ENCODE assay signal across 8 cellular contexts in genomic region chr1:201537966-201538617, GRCh38. TPM values are rescaled to one million over a fixed set of nuclear protein-coding genes. Genes with fewer than 3 reads are reported as not detected.
DNase-seq lines count a peak whose midpoint lies in the region; ATAC-seq and TF ChIP-seq lines count a peak whose summit lies in the region.

No MANE protein-coding gene starts in this region.

- TF ChIP-seq CTCF in cardiac fibroblast (IDR thresholded peaks at IDR 0.05; ENCODE audit: low read depth, low read length) = no peak

- H3K27ac ChIP-seq in ACC112 (ENCODE audit: low read depth, low read length) = peak overlapping the region; percentile 95

- DNase-seq in HT1080 (ENCODE audit: low read depth) (peak; percentile 82), cardiac fibroblast (ENCODE audit: low read depth in 2 of 2) (no peak), mesenteric fat pad (ENCODE audit: low spot score) (peak; percentile 81), NCI-H1930 (lab: John Stamatoyannopoulos, UW) (no peak), HuH-7.5 (ENCODE audit: low spot score) (no peak)

- ATAC-seq in HG03175 (IDR thresholded peaks at IDR 0.05; ENCODE audit: unreplicated experiment) (no peak), HG02885 (IDR thresholded peaks at IDR 0.05; ENCODE audit: poor library complexity, unreplicated experiment) (no peak)

- no peaks in the 10 kb centered on the region for H3K36me3 ChIP-seq in ACC112 (ENCODE audit: insufficient read depth, low read length)

- H2AFZ ChIP-seq in ACC112 (ENCODE audit: low read length, unreplicated experiment) = peak overlapping the region; percentile 70

- peaks cover 43% of the 10 kb centered on the region for H3K79me2 ChIP-seq in ACC112 (ENCODE audit: control insufficient read depth, insufficient read depth, low read length, unreplicated experiment)

- H3K4me1 ChIP-seq in ACC112 (ENCODE audit: control insufficient read depth, insufficient read depth, low read length, unreplicated experiment) = peaks cover 65% of the 10 kb centered on the region

- H3K4me3 ChIP-seq in ACC112 (ENCODE audit: low read depth, low read length) (peak overlapping the region; percentile 92), cardiac fibroblast (replicated peaks in 1 of 2; ENCODE audit: low read depth in 2 of 2, low read length in 2 of 2) (peak overlapping the region; percentile 71 to 77)

- no peaks in the 10 kb centered on the region for H3K27me3 ChIP-seq in ACC112 (ENCODE audit: insufficient read depth, low read length)

RNA-seq across cellular contexts. Expression of gene NAV1, which starts 0.8 kb away (rescaled TPM):
- total RNA-seq in HT1080 (2014; rRNA removed; shearing (Covaris generic)) = 24.2 and 40.6 TPM in 2 replicates
- polyA plus RNA-seq in HT1080 (2015; cell fraction: cytosol; rRNA removed) = 46.8 and 65.2 TPM in 2 replicates
- polyA plus RNA-seq in HT1080 (2015; cell fraction: nucleus; rRNA removed) = 89.6 and 123 TPM in 2 replicates
- total RNA-seq in mesenteric fat pad = 133 TPM

RNA-seq across cellular contexts. Expression of gene CSRP1, which starts 31.2 kb away (rescaled TPM):
- 516 and 694 TPM in 2 replicates for total RNA-seq in HT1080 (2014; rRNA removed; shearing (Covaris generic))
- 857 and 1,112 TPM in 2 replicates for polyA plus RNA-seq in HT1080 (2015; cell fraction: cytosol; rRNA removed)
- 468 and 520 TPM in 2 replicates for polyA plus RNA-seq in HT1080 (2015; cell fraction: nucleus; rRNA removed)
- total RNA-seq in mesenteric fat pad = 151 TPM

Comparison
In these comparisons a context has a peak if more than half of its experiments do, and no peak if none do; other contexts are left out.
1. DNase-seq: peak in HT1080 (single experiment) and mesenteric fat pad (single experiment); none in cardiac fibroblast (0 of 2), NCI-H1930 (0 of 2) and HuH-7.5 (single experiment).